8 cellular contexts compared by ENCODE assay signal in the genomic region with DNA sequence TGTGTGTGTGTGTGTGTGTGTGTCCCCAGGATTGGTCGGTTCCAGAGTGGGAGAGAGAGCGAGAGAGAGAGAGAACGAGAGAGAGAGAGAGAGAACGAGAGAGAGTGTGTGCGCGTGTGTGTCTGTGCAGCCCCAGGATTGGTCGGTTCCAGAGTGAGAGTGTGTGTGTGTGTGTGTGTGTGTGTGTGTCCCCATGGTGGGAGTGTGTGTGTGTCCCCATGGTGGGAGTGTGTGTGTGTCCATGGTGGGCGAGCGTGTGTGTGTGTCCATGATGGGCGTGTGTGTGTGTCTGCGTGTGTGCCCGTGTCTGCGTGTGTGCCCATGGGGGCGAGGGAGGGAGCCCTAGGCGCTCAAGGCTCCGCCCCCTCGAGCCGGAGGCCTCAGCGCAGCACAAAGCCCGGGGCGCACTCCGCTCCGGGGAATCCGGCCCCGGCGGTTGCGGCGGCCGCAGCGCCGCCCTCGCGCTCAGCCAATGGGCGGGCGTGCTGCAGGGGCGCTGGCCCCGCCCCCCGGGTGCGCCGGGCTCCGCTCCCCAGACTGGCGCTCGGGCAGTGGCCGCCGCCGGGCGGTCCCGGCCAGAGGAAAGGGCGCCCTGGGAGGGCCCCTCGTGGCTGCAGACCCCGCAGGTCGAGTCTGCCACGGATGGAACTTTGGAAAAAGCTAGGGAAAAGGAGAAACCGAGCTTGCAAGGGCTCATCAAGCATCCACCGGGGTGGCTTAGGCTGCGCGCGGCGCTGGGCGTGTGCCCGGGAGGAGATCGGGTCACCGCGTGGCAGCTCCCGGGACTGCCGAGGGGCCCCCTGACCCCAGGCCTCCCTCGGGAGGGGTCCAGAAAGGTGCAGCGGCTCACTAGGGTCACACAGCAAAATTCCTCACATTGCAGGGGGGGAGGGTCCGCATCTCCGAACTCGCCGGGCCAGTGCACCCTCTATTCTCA.
A peak's percentile ranks its signal among the peaks of the same experiment; 100 is the strongest.
DNase-seq lines count a peak whose midpoint lies in the region; ATAC-seq and TF ChIP-seq lines count a peak whose summit lies in the region.

No MANE protein-coding gene starts in this region.

- H3K36me3 Mint-ChIP-seq in activated naive CD8-positive, alpha-beta T cell, result no peaks in the 10 kb centered on the region

- peak overlapping the region; percentile 76 for H3K4me3 ChIP-seq in GM06990 (replicated peaks; ENCODE audit: low read depth, low read length)
- peak overlapping the region; percentile 65 for H3K4me3 ChIP-seq in HAP-1
- H3K4me3 ChIP-seq in MM.1S (ENCODE audit: low read length), result peak overlapping the region; percentile 94
- peak overlapping the region; percentile 81 for H3K4me3 ChIP-seq in osteoblast (ENCODE audit: insufficient read depth, low read length)
- H3K4me3 ChIP-seq in testis, result peak overlapping the region; percentile 60 to 66

- H3K79me2 ChIP-seq in MM.1S (ENCODE audit: low read length), result peaks cover 28% of the 10 kb centered on the region
- no peaks in the 10 kb centered on the region for H3K79me2 ChIP-seq in osteoblast (ENCODE audit: insufficient read depth, low read length)

- no peaks in the 10 kb centered on the region for H3K9me2 ChIP-seq in MM.1S (replicated peaks; ENCODE audit: insufficient read depth, low read length)

- TF ChIP-seq CTCF in GM06990 (IDR thresholded peaks at IDR 0.05; ENCODE audit: insufficient read depth, low read length, poor library complexity, severe bottlenecking) (peak; percentile 21), MM.1S (IDR thresholded peaks at IDR 0.05; ENCODE audit: low read length) (peak; percentile 37; the same call in 1 of the 2 replicates), osteoblast (IDR thresholded peaks at IDR 0.05; ENCODE audit: extremely low read depth, low read depth, low read length) (peak; percentile 4), testis (IDR thresholded peaks at IDR 0.05) (peak in 2 of 3 experiments; percentile 1 to 15)

- H3K9ac ChIP-seq in MM.1S (ENCODE audit: low read length), result peak overlapping the region; percentile 74

- H3K4me1 Mint-ChIP-seq in activated naive CD8-positive, alpha-beta T cell (ENCODE audit: low read depth), result peaks cover 18% of the 10 kb centered on the region

- peak; percentile 93 for ATAC-seq in SK-N-SH treated with all-trans-retinoic acid at 6 μM for 48 hours

- H3K27me3 ChIP-seq in GM06990 (replicated peaks; ENCODE audit: control insufficient read depth, insufficient read depth, low read length), result no peaks in the 10 kb centered on the region
- H3K27me3 ChIP-seq in HAP-1 (ENCODE audit: low read depth), result no peaks in the 10 kb centered on the region
- no peaks in the 10 kb centered on the region for H3K27me3 ChIP-seq in MM.1S (replicated peaks; ENCODE audit: insufficient read depth, low read length)
- H3K27me3 ChIP-seq in osteoblast (ENCODE audit: insufficient read depth, low read length), result no peaks in the 10 kb centered on the region
- H3K27me3 ChIP-seq in testis, result no peaks in the 10 kb centered on the region

- H3K9me3 ChIP-seq in HAP-1, result no peaks in the 10 kb centered on the region
- H3K9me3 ChIP-seq in MM.1S (replicated peaks; ENCODE audit: insufficient read depth, low read length), result no peaks in the 10 kb centered on the region
- no peaks in the 10 kb centered on the region for H3K9me3 ChIP-seq in osteoblast (ENCODE audit: low read depth, low read length)
- no peaks in the 10 kb centered on the region for H3K9me3 ChIP-seq in testis

- peak overlapping the region; percentile 91 for H2AFZ ChIP-seq in MM.1S (ENCODE audit: low read length)
- peak overlapping the region; percentile 98 for H2AFZ ChIP-seq in osteoblast (ENCODE audit: low read length)

- 1% methylated on average over 28 to 72 of the region's 72 CpGs for WGBS in testis, 2 donors

- H4K20me1 ChIP-seq in MM.1S (ENCODE audit: insufficient read depth, low read length) (no peaks in the 10 kb centered on the region), osteoblast (ENCODE audit: insufficient read depth, low read length) (no peaks in the 10 kb centered on the region)

- in situ Hi-C loops in HAP-1 (cut with MboI; ENCODE audit: low sequenced_read_pairs), result loop anchor here (5.0 kb wide), 1 partner anchor 89 kb away; no protein-coding TSS in a partner anchor

- peak; percentile 98 for DNase-seq in GM06990 (ENCODE audit: extremely low read depth, insufficient read length)
- peak; percentile 83 to 92 for DNase-seq in HAP-1 (ENCODE audit: low spot score in 2 of 2)
- DNase-seq in MM.1S, result peak; percentile 98
- peak; percentile 71 to 96 (median 90) for DNase-seq in head of caudate nucleus
- DNase-seq in osteoblast (ENCODE audit: insufficient read length, low spot score, missing footprints), result peak; percentile 99
- peak; percentile 92 for DNase-seq in testis

- H3K4me2 ChIP-seq in MM.1S (ENCODE audit: low read depth, low read length), result peak overlapping the region; percentile 69
- H3K4me2 ChIP-seq in osteoblast (ENCODE audit: insufficient read depth, low read length), result peak overlapping the region; percentile 93

- H3K36me3 ChIP-seq in GM06990 (ENCODE audit: control insufficient read depth, insufficient read depth, low read length) (no peaks in the 10 kb centered on the region), HAP-1 (replicated peaks) (no peaks in the 10 kb centered on the region), MM.1S (replicated peaks; ENCODE audit: insufficient read depth, low read length) (no peaks in the 10 kb centered on the region), osteoblast (ENCODE audit: insufficient read depth, low read length) (no peaks in the 10 kb centered on the region), testis (ENCODE audit: low read depth, missing control alignments) (no peaks in the 10 kb centered on the region)

- H3K27ac ChIP-seq in MM.1S (ENCODE audit: low read length), result peak overlapping the region; percentile 69; the same call in 1 of the 2 replicates
- H3K27ac ChIP-seq in osteoblast (ENCODE audit: low read depth, low read length), result peak overlapping the region; percentile 69
- peak overlapping the region; percentile 83 to 90 for H3K27ac ChIP-seq in testis

- no peaks in the 10 kb centered on the region for H3K9me3 Mint-ChIP-seq in activated naive CD8-positive, alpha-beta T cell (ENCODE audit: low read depth)

- H3K4me1 ChIP-seq in HAP-1, result peaks cover 11% of the 10 kb centered on the region
- H3K4me1 ChIP-seq in MM.1S (ENCODE audit: low read length), result peaks cover 2% of the 10 kb centered on the region; the same call in 1 of the 2 replicates
- H3K4me1 ChIP-seq in osteoblast (ENCODE audit: insufficient read depth, low read length), result peaks cover 13% of the 10 kb centered on the region
- peaks cover 22% of the 10 kb centered on the region for H3K4me1 ChIP-seq in testis

- intact Hi-C loops in head of caudate nucleus (cut with DNase I) (loop anchor here (1.0 kb wide), 1 partner anchor 96 kb away; the partner anchor contains the start of gene INSR), testis (cut with DNase I; ENCODE audit: low total_unique reads) (loop anchor here (10.0 kb wide), 1 partner anchor 97 kb away; the partner anchor contains the start of gene INSR)

- H3K27ac Mint-ChIP-seq in activated naive CD8-positive, alpha-beta T cell, result peak overlapping the region; percentile 95

- no peak for TF ChIP-seq POLR2A in testis (IDR thresholded peaks at IDR 0.05)

- H3K27me3 Mint-ChIP-seq in activated naive CD8-positive, alpha-beta T cell, result peaks cover 2% of the 10 kb centered on the region

- peaks cover 10% of the 10 kb centered on the region; the same call in 1 of the 2 replicates for H3F3A ChIP-seq in MM.1S (ENCODE audit: insufficient read depth, low read length)

- H3K4me3 Mint-ChIP-seq in activated naive CD8-positive, alpha-beta T cell, result peak overlapping the region; percentile 90

TF ChIP-seq in SK-N-SH treated with all-trans-retinoic acid at 6 μM for 48 hours, 23 proteins besides CTCF, POLR2A, EP300 and RAD21:
- TF ChIP-seq BACH2 (CRISPR knock-in tag; IDR thresholded peaks at IDR 0.05; ENCODE audit: borderline replicate concordance), result no peak
- no peak for TF ChIP-seq PPARA (CRISPR knock-in tag; IDR thresholded peaks at IDR 0.05; ENCODE audit: borderline replicate concordance)
- TF ChIP-seq ISL1 (CRISPR knock-in tag; IDR thresholded peaks at IDR 0.05), result no peak
- TF ChIP-seq CREB5 (CRISPR knock-in tag; IDR thresholded peaks at IDR 0.05; ENCODE audit: low read depth), result no peak
- no peak for TF ChIP-seq ZNF565 (CRISPR knock-in tag; conservative IDR thresholded peaks at IDR 0.05; ENCODE audit: low read depth)

Comparison
In these comparisons a context has a peak if more than half of its experiments do, and no peak if none do; other contexts are left out.
1. Peak in every context shown above with its lines: DNase-seq, ATAC-seq, H3K4me3 ChIP-seq and H3K27ac ChIP-seq.